ENCODE assay signal across 9 cellular contexts in the genomic region with DNA sequence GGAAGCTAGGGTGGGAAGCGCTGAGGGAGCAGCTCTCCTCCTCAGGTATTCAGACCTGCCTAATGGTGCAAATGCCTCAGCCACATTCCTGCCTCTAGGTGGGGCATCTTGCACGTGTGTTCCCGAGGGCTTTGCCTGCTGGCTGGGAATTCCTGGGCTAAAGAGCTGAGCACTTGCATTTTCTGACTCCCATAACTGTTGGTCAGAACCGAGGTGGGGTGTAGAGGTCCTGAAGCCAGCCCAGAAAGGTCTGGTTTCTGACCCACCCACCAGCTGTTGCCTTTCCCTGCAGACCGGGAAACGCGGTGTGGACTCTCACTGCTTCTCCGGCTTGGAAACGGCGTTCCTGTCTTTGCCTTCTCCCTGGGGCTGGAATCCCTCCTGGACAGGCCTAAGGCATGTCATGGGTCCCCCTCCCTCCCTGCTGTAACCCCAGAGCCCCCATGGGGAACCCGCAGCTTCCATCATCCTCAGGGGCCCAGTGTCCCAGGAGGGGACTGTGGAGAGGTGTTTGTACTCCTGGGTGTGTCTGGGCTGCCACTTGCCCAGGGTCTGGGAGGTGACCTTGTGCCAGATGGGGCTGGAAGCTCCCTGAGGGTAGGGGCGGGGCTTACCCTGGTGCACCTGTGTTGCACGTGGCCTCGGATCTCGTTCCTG. TPM values are rescaled to one million over a fixed set of nuclear protein-coding genes. Genes with fewer than 3 reads are reported as not detected.
A peak's percentile ranks its signal among the peaks of the same experiment; 100 is the strongest.
DNase-seq lines count a peak whose midpoint lies in the region; ATAC-seq and TF ChIP-seq lines count a peak whose summit lies in the region.
"Had no signal": no experiment of that assay in that cellular context is flagged by ENCODE, and none has a peak within 500 bp of the region (broad histone marks: within the 10 kb centered on the region; RNA-seq: fewer than 3 reads in every experiment).

No MANE protein-coding gene starts in this region.

- TF ChIP-seq RAD21 in HCT116 (IDR thresholded peaks at IDR 0.05; ENCODE audit: low read depth): peak; percentile 97

- H3K4me3 ChIP-seq in HCT116 (replicated peaks in 1 of 2; ENCODE audit: low read depth in 1 of 2, low read length in 2 of 2) (no peak overlapping the region), SJSA1 (no peak overlapping the region), parathyroid adenoma (ENCODE audit: low read depth, low read length) (no peak overlapping the region)

- RAD21 ChIA-PET in HCT116 (lab: Charles Lee; ENCODE audit: low non-redundant PET in 1 of 2, low total read pairs in 2 of 2, uncharacterized antibody in 2 of 2, unreplicated experiment in 2 of 2): interaction anchor here (0.5 to 1.6 kb wide), 13 partner anchors 9 to 553 kb away, joined by 3 to 8 read pairs (median 5); a partner anchor contains a TSS

- peaks cover 5% of the 10 kb centered on the region for H3K36me3 Mint-ChIP-seq in effector memory CD8-positive, alpha-beta T cell (ENCODE audit: insufficient read depth)

- H3K27me3 Mint-ChIP-seq in effector memory CD8-positive, alpha-beta T cell: peaks cover 6 to 8% of the 10 kb centered on the region in 2 donors

- H2AFZ ChIP-seq in HCT116 (ENCODE audit: low read depth, low read length, poor library complexity, severe bottlenecking): no peak overlapping the region
- H2AFZ ChIP-seq in parathyroid adenoma: no peak overlapping the region

- peak overlapping the region; percentile 54 for H3K4me2 ChIP-seq in HCT116 (ENCODE audit: low read length)
- H3K4me2 ChIP-seq in parathyroid adenoma (ENCODE audit: low read length): no peak overlapping the region

- no peaks in the 10 kb centered on the region for H3K27me3 ChIP-seq in HCT116 (ENCODE audit: insufficient read depth, low read length)
- H3K27me3 ChIP-seq in SJSA1 (replicated peaks): no peaks in the 10 kb centered on the region
- H3K27me3 ChIP-seq in parathyroid adenoma (ENCODE audit: control insufficient read depth, insufficient read depth, low read length): no peaks in the 10 kb centered on the region

- no peaks in the 10 kb centered on the region for H3K79me2 ChIP-seq in HCT116 (ENCODE audit: insufficient read depth, low read length)
- no peaks in the 10 kb centered on the region for H3K79me2 ChIP-seq in parathyroid adenoma

- no TSS peak for BruUV-seq in HCT116 (replicated peaks; lab: Mats Ljungman, UMichigan)

- H3K4me1 Mint-ChIP-seq in effector memory CD8-positive, alpha-beta T cell (ENCODE audit: low read depth in 2 of 2): no peaks in the 10 kb centered on the region

- peak; percentile 83 for DNase-seq in AG08396 (ENCODE audit: low spot score)
- peak; percentile 66 for DNase-seq in HCT116 (ENCODE audit: low read depth, low spot score)
- peak; percentile 92 to 95 for DNase-seq in SJSA1 (ENCODE audit: low read depth in 1 of 2, low spot score in 2 of 2)
- peak; percentile 17 for DNase-seq in foreskin melanocyte
- DNase-seq in stimulated activated naive CD4-positive, alpha-beta T cell (lab: John Stamatoyannopoulos, UW): no peak
- DNase-seq in effector memory CD8-positive, alpha-beta T cell: no peak
- DNase-seq in activated CD4-positive, alpha-beta T cell treated with anti-CD3 and anti-CD28 coated beads, Interleukin-2, amount 50 U/mL, for 4 hours: no peak

- H3K4me3 Mint-ChIP-seq in effector memory CD8-positive, alpha-beta T cell: no peak overlapping the region
- H3K4me3 Mint-ChIP-seq: dendritic cell treated with granulocyte-macrophage colony-stimulating factor and Interleukin-4, amounts not matched to agents 40 ng/mL and 50 ng/mL, for 4 days had no signal

- peaks cover 0 to 4% of the 10 kb centered on the region in 2 donors for H3K9me3 Mint-ChIP-seq in effector memory CD8-positive, alpha-beta T cell

- H4K20me1 ChIP-seq in HCT116 (ENCODE audit: insufficient read depth): no peaks in the 10 kb centered on the region

- POLR2A ChIA-PET in HCT116 (lab: Charles Lee): interaction anchor here (0.8 to 1.5 kb wide), 3 partner anchors 162 to 511 kb away, joined by 4 to 16 read pairs (median 5); a partner anchor contains a TSS

- H3K36me3 ChIP-seq in HCT116 (ENCODE audit: control insufficient read depth in 1 of 2, insufficient read depth in 2 of 2, low read length in 2 of 2) (no peaks in the 10 kb centered on the region), SJSA1 (peaks cover 3% of the 10 kb centered on the region; the same call in 1 of the 2 replicates), parathyroid adenoma (ENCODE audit: control insufficient read depth, insufficient read depth, low read length) (no peaks in the 10 kb centered on the region)

- peak; percentile 94 for ATAC-seq in HCT116
- no peak for ATAC-seq in effector memory CD8-positive, alpha-beta T cell (replicated peaks)

- no peaks in the 10 kb centered on the region for H3K9me2 ChIP-seq in HCT116 (ENCODE audit: insufficient read depth)

- TF ChIP-seq POLR2A in HCT116 (IDR thresholded peaks at IDR 0.05; ENCODE audit: borderline replicate concordance, extremely low read depth, insufficient read depth, insufficient read length): no peak

- H3K27ac Mint-ChIP-seq in effector memory CD8-positive, alpha-beta T cell: no peak overlapping the region
- H3K27ac Mint-ChIP-seq: dendritic cell treated with granulocyte-macrophage colony-stimulating factor and Interleukin-4, amounts not matched to agents 40 ng/mL and 50 ng/mL, for 4 days had no signal

- intact Hi-C loops in HCT116 (cut with micrococcal nuclease): no loop called here

- H3K4me1 ChIP-seq in HCT116 (ENCODE audit: control insufficient read depth in 1 of 2, insufficient read depth in 2 of 2, low read length in 2 of 2): peaks cover 14 to 23% of the 10 kb centered on the region in 2 experiments
- peaks cover 49% of the 10 kb centered on the region for H3K4me1 ChIP-seq in SJSA1 (replicated peaks)
- no peaks in the 10 kb centered on the region for H3K4me1 ChIP-seq in parathyroid adenoma

- peak overlapping the region; percentile 50 for H3K27ac ChIP-seq in HCT116 (ENCODE audit: low read depth, low read length)
- H3K27ac ChIP-seq in SJSA1: no peak overlapping the region
- H3K27ac ChIP-seq in parathyroid adenoma: no peak overlapping the region

- TF ChIP-seq CTCF in HCT116 (IDR thresholded peaks at IDR 0.05 in 2 of 3, conservative IDR thresholded peaks at IDR 0.05 in 1 of 3; ENCODE audit: borderline replicate concordance in 1 of 3, insufficient read depth in 1 of 3, low read depth in 2 of 3, low read length in 2 of 3) (peak; percentile 81 to 94 (median 88); a peak in 5 of 6 replicates), parathyroid adenoma (IDR thresholded peaks at IDR 0.05) (peak; percentile 57)

- peak overlapping the region; percentile 48 for H3K9ac ChIP-seq in HCT116 (ENCODE audit: low read length)
- no peak overlapping the region for H3K9ac ChIP-seq in parathyroid adenoma

- peaks cover 0 to 12% of the 10 kb centered on the region in 2 experiments; a peak in 1 of 4 replicates for H3K9me3 ChIP-seq in HCT116 (ENCODE audit: control insufficient read depth in 1 of 2, insufficient read depth in 1 of 2, low read depth in 1 of 2, low read length in 2 of 2)
- H3K9me3 ChIP-seq in SJSA1 (replicated peaks): peaks cover 13% of the 10 kb centered on the region
- H3K9me3 ChIP-seq in parathyroid adenoma (ENCODE audit: control insufficient read depth, low read length): no peaks in the 10 kb centered on the region

- CTCF ChIA-PET in HCT116 (lab: Charles Lee): interaction anchor here (0.6 to 2.5 kb wide), 27 partner anchors 9 to 708 kb away, joined by 3 to 32 read pairs (median 4); a partner anchor contains a TSS

TF ChIP-seq in HCT116, 20 proteins besides CTCF, POLR2A, EP300 and RAD21 (continues in another document):
- TF ChIP-seq, protein P1, sequence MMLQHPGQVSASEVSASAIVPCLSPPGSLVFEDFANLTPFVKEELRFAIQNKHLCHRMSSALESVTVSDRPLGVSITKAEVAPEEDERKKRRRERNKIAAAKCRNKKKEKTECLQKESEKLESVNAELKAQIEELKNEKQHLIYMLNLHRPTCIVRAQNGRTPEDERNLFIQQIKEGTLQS (IDR thresholded peaks at IDR 0.05): no peak
- TF ChIP-seq ZNF274 (IDR thresholded peaks at IDR 0.05; ENCODE audit: low read depth, low read length) (no peak), EGR1 (IDR thresholded peaks at IDR 0.05; ENCODE audit: low read depth) (no peak), TCF7L2 (IDR thresholded peaks at IDR 0.05; ENCODE audit: borderline replicate concordance, extremely low read depth, insufficient read depth, insufficient read length) (no peak), YY1 (IDR thresholded peaks at IDR 0.05; ENCODE audit: extremely low read depth, insufficient replicate concordance, low read depth, low read length) (no peak), CBX3 (IDR thresholded peaks at IDR 0.05; ENCODE audit: low read depth) (peak; percentile 83; the same call in 1 of the 2 replicates), FOSL1 (IDR thresholded peaks at IDR 0.05; ENCODE audit: low read depth) (no peak)
- TF ChIP-seq, protein P2, sequence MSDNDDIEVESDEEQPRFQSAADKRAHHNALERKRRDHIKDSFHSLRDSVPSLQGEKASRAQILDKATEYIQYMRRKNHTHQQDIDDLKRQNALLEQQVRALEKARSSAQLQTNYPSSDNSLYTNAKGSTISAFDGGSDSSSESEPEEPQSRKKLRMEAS (IDR thresholded peaks at IDR 0.05): peak; percentile 68; the same call in 1 of the 2 replicates
- TF ChIP-seq, protein P3, sequence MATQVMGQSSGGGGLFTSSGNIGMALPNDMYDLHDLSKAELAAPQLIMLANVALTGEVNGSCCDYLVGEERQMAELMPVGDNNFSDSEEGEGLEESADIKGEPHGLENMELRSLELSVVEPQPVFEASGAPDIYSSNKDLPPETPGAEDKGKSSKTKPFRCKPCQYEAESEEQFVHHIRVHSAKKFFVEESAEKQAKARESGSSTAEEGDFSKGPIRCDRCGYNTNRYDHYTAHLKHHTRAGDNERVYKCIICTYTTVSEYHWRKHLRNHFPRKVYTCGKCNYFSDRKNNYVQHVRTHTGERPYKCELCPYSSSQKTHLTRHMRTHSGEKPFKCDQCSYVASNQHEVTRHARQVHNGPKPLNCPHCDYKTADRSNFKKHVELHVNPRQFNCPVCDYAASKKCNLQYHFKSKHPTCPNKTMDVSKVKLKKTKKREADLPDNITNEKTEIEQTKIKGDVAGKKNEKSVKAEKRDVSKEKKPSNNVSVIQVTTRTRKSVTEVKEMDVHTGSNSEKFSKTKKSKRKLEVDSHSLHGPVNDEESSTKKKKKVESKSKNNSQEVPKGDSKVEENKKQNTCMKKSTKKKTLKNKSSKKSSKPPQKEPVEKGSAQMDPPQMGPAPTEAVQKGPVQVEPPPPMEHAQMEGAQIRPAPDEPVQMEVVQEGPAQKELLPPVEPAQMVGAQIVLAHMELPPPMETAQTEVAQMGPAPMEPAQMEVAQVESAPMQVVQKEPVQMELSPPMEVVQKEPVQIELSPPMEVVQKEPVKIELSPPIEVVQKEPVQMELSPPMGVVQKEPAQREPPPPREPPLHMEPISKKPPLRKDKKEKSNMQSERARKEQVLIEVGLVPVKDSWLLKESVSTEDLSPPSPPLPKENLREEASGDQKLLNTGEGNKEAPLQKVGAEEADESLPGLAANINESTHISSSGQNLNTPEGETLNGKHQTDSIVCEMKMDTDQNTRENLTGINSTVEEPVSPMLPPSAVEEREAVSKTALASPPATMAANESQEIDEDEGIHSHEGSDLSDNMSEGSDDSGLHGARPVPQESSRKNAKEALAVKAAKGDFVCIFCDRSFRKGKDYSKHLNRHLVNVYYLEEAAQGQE (IDR thresholded peaks at IDR 0.05; ENCODE audit: low read depth): no peak

RNA-seq across cellular contexts. Expression of a gene that starts 24.0 kb away (rescaled TPM):
- 0.54 TPM for total RNA-seq in HCT116 (2021; ENCODE audit: unreplicated experiment)
- 0.16 and 0.26 TPM in 2 replicates for polyA plus RNA-seq in HCT116 (2012)
- total RNA-seq in SJSA1 (2014; rRNA removed; shearing (Covaris generic)): 0.38 and 0.50 TPM in 2 replicates

Comparison
In these comparisons a context has a peak if more than half of its experiments do, and no peak if none do; other contexts are left out.
1. DNase-seq: peak in AG08396 (single experiment), HCT116 (single experiment), SJSA1 (2 of 2) and foreskin melanocyte (single experiment); none in stimulated activated naive CD4-positive, alpha-beta T cell (0 of 6), effector memory CD8-positive, alpha-beta T cell (0 of 3) and activated CD4-positive, alpha-beta T cell treated with anti-CD3 and anti-CD28 coated beads, Interleukin-2, amount 50 U/mL, for 4 hours (0 of 2).